Comparison of ENCODE assay signal across 21 cellular contexts in the genomic region with DNA sequence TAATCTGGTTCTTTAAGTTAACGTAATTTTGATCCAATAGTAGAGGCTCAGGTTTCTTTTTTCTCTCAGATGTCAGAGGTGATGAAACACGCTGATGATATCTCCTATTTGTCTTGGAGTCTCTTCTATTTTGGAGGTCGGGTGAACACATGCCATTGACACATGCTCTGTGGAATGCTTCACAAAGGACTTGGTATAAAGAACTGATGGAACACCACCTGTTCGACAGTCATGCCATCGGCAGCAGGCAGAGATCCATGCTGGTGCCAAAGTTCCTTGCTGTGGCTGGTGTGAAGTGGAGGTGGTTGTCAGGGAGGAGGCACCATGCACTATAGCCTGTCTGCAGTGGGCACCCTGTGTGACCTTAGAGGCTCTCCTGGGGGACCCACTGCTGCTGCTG.
"Had no signal": no experiment of that assay in that cellular context is flagged by ENCODE, and none has a peak within 500 bp of the region (broad histone marks: within the 10 kb centered on the region; RNA-seq: fewer than 3 reads in every experiment).

No MANE protein-coding gene starts in this region.

- H3K4me1 ChIP-seq: colonic mucosa, esophagus squamous epithelium, left ventricle myocardium inferior, neural progenitor cell, pancreas, prostate gland, right lobe of liver, testis had no signal

- H3K27ac ChIP-seq: colonic mucosa, esophagus squamous epithelium, left ventricle myocardium inferior, neural progenitor cell, pancreas, prostate gland, right lobe of liver, skin epidermis, testis, tibial nerve had no signal

- H2AFZ ChIP-seq: neural progenitor cell had no signal

- H3K27me3 ChIP-seq: colonic mucosa, esophagus squamous epithelium, neural progenitor cell, pancreas, right lobe of liver, testis, tibial nerve had no signal

- DNase-seq: caudate nucleus; colonic mucosa; dermis blood vessel endothelial cell; esophagus squamous epithelium; foreskin fibroblast; immature natural killer cell; left ventricle myocardium inferior; mesenchymal stem cell; naive thymus-derived CD4-positive, alpha-beta T cell; occipital lobe; retina; right lobe of liver; stimulated activated CD4-positive, alpha-beta T cell treated with anti-CD3 and anti-CD28 coated beads, Interleukin-2, amount 100 ng/mL, for 24 hours; testis had no signal

- FAIRE-seq: keratinocyte, pancreas had no signal

- ATAC-seq: naive thymus-derived CD4-positive, alpha-beta T cell; pancreas; right lobe of liver had no signal

- H3K36me3 ChIP-seq: colonic mucosa, neural progenitor cell, pancreas, prostate gland, right lobe of liver had no signal

- H3K4me3 ChIP-seq: colonic mucosa, esophagus squamous epithelium, left ventricle myocardium inferior, lung, neural progenitor cell, pancreas, prostate gland, right lobe of liver, skin epidermis, testis, tibial nerve had no signal

- H3K9ac ChIP-seq: neural progenitor cell had no signal

- H3K4me2 ChIP-seq: neural progenitor cell had no signal

- H3K9me3 ChIP-seq: colonic mucosa, esophagus squamous epithelium, left ventricle myocardium inferior, pancreas, prostate gland, right lobe of liver, testis, tibial nerve had no signal
